ENCODE assay signal across 8 cellular contexts in genomic region chr15:72375846-72376581, GRCh38. TPM values are rescaled to one million over a fixed set of nuclear protein-coding genes. Genes with fewer than 3 reads are reported as not detected.
DNase-seq lines count a peak whose midpoint lies in the region; ATAC-seq lines count a peak whose summit lies in the region.

Gene HEXA (minus strand): TSS chr15:72376014. CDS start chr15:72375972, 42 bp downstream.

- POLR2A ChIA-PET in activated CD4-positive, alpha-beta T cell treated with anti-CD3 and anti-CD28 coated beads, Interleukin-2, amount 10 ng/mL, durations not matched to agents 7 days and 5 days (lab: Charles Lee), result interaction anchor here (1.0 kb wide), 1 partner anchor 149 kb away, joined by 3 read pairs; no protein-coding TSS in a partner anchor

- peak within 1 kb of the TSS; percentile 90 for H3K4me3 ChIP-seq in BLaER1

- peak within 1 kb of the TSS; percentile 88 for H3K27ac ChIP-seq in BLaER1

- H3K9me3 ChIP-seq in BLaER1, result no peaks in the 10 kb centered on the region

- H3K27ac Mint-ChIP-seq in activated CD4-positive, alpha-beta T cell treated with anti-CD3 and anti-CD28 coated beads, Interleukin-2, amount 10 ng/mL, durations not matched to agents 7 days and 5 days, result peak within 1 kb of the TSS; percentile 99

- H3K9ac ChIP-seq in BLaER1, result peak within 1 kb of the TSS; percentile 91

- H3K36me3 ChIP-seq in BLaER1, result peaks cover 23% of the 10 kb centered on the region; the same call in 1 of the 2 replicates

- CTCF ChIA-PET in activated CD4-positive, alpha-beta T cell treated with anti-CD3 and anti-CD28 coated beads, Interleukin-2, amount 10 ng/mL, durations not matched to agents 7 days and 5 days (lab: Charles Lee), result interaction anchor here (0.6 to 1.7 kb wide), 5 partner anchors 9 to 85 kb away, joined by 3 to 9 read pairs (median 4); no protein-coding TSS in a partner anchor

- peak; percentile 83 for DNase-seq in NCI-H526 treated with DMSO at 0.1 percent for 48 hours (lab: John Stamatoyannopoulos, UW)
- peak; percentile 98 for DNase-seq in activated CD4-positive, alpha-beta T cell treated with anti-CD3 and anti-CD28 coated beads, Interleukin-2, amount 10 ng/mL, durations not matched to agents 7 days and 5 days
- peak; percentile 75 for DNase-seq in cortex of kidney (lab: John Stamatoyannopoulos, UW)
- peak; percentile 98 for DNase-seq in left kidney (ENCODE audit: low read depth, low spot score)
- peak; percentile 98 for DNase-seq in stimulated activated CD4-positive, alpha-beta T cell treated with anti-CD3 and anti-CD28 coated beads, Interleukin-1b, Interleukin-23, amount 100 ng/mL, for 48 hours

- ATAC-seq in GM19328 (IDR thresholded peaks at IDR 0.05; ENCODE audit: unreplicated experiment), result peak; percentile 86
- peak; percentile 42 for ATAC-seq in HG03469 (IDR thresholded peaks at IDR 0.05; ENCODE audit: unreplicated experiment)

- peaks cover 7% of the 10 kb centered on the region for H3K36me3 Mint-ChIP-seq in activated CD4-positive, alpha-beta T cell treated with anti-CD3 and anti-CD28 coated beads, Interleukin-2, amount 10 ng/mL, durations not matched to agents 7 days and 5 days (ENCODE audit: low read depth)

- H3K4me2 ChIP-seq in BLaER1, result peak within 1 kb of the TSS; percentile 94

- H3K27me3 Mint-ChIP-seq in activated CD4-positive, alpha-beta T cell treated with anti-CD3 and anti-CD28 coated beads, Interleukin-2, amount 10 ng/mL, durations not matched to agents 7 days and 5 days, result no peaks in the 10 kb centered on the region

- H3K4me3 Mint-ChIP-seq in activated CD4-positive, alpha-beta T cell treated with anti-CD3 and anti-CD28 coated beads, Interleukin-2, amount 10 ng/mL, durations not matched to agents 7 days and 5 days, result peak within 1 kb of the TSS; percentile 95

- H3K27me3 ChIP-seq in BLaER1, result no peaks in the 10 kb centered on the region

- H3K9me3 Mint-ChIP-seq in activated CD4-positive, alpha-beta T cell treated with anti-CD3 and anti-CD28 coated beads, Interleukin-2, amount 10 ng/mL, durations not matched to agents 7 days and 5 days, result no peaks in the 10 kb centered on the region

- H4K20me1 ChIP-seq in BLaER1, result peaks cover 13% of the 10 kb centered on the region

- peaks cover 42% of the 10 kb centered on the region for H3K4me1 ChIP-seq in BLaER1

- peaks cover 41% of the 10 kb centered on the region for H3K4me1 Mint-ChIP-seq in activated CD4-positive, alpha-beta T cell treated with anti-CD3 and anti-CD28 coated beads, Interleukin-2, amount 10 ng/mL, durations not matched to agents 7 days and 5 days

RNA-seq across cellular contexts. Expression of gene HEXA, which starts in this region (rescaled TPM):
- 10 to 100 TPM; 83.6 to 94.1 TPM for total RNA-seq in activated CD4-positive, alpha-beta T cell treated with anti-CD3 and anti-CD28 coated beads, Interleukin-2, amount 10 ng/mL, durations not matched to agents 7 days and 5 days

Comparison
In these comparisons a context has a peak if more than half of its experiments do, and no peak if none do; other contexts are left out.
1. Peak in every context shown above with its lines: DNase-seq, ATAC-seq, H3K4me3 ChIP-seq and H3K27ac ChIP-seq.